ENCODE assay signal across 24 cellular contexts in the genomic region with DNA sequence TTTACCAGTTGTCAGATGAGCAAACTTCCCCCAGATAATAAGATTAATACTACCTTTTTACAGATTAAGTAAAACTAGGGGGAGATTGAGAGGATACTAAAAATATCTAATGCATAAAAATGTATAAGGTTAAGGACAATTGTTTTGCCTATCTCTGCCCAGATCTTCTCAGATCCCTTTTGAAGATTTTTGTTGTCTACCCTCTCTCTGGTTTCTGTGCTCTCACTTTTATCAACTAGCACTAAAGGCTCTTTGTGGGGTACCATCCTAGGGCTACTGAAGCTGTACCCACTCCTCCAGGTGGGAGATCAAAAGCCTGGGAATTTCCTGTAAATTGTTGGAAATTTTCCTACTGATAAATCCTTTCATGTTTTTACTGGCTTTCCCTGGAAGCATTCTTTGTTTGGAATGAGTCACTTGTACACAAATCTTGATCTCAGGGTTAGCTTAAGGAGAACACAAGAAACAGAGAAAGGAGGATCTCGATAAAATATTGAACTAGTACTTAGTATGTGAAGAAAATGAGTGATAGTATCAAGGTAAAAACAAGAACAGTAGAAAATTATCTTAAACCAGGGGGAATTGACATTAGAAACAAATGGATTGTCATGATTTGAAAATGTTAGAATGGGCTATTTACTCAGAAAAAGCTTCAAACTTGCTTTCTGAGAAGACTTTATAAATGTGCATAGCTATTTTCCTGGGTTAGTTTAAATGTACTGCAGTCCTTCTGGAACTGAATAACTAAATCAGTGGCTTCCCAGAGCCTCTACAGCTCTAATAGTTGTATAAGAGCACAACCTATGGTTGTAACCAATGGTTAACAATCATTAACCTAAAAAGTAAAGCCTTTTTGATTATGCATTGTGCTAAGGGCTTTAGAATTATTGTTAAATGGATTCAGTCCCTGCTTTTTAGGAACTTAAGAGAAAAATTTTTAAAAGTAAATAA.
DNase-seq lines count a peak whose midpoint lies in the region; ATAC-seq, FAIRE-seq and TF ChIP-seq lines count a peak whose summit lies in the region.
"Had no signal": no experiment of that assay in that cellular context is flagged by ENCODE, and none has a peak within 500 bp of the region (broad histone marks: within the 10 kb centered on the region; RNA-seq: fewer than 3 reads in every experiment).

No MANE protein-coding gene starts in this region.

- TF ChIP-seq CTCF in astrocyte of the spinal cord (IDR thresholded peaks at IDR 0.05; ENCODE audit: low read depth, low read length) (no peak), kidney (IDR thresholded peaks at IDR 0.05; ENCODE audit: borderline replicate concordance, extremely low read depth, insufficient read depth) (no peak)

- no peak overlapping the region for H3K27ac ChIP-seq in kidney (ENCODE audit: low read depth in 2 of 2, low read length in 2 of 2)
- H3K27ac ChIP-seq: neutrophil, vagina, WERI-Rb-1 had no signal

- peak; percentile 3 for FAIRE-seq in kidney (lab: Jason Lieb, UNC)

- no peaks in the 10 kb centered on the region for H3K9me3 ChIP-seq in kidney (ENCODE audit: control insufficient read depth in 1 of 2, low read length in 2 of 2)
- H3K9me3 ChIP-seq: mucosa of descending colon, neutrophil, vagina had no signal

- H3K4me3 ChIP-seq in astrocyte of the spinal cord (ENCODE audit: low read depth, low read length), result no peak overlapping the region
- H3K4me3 ChIP-seq in kidney (ENCODE audit: low read length in 2 of 2), result no peak overlapping the region
- H3K4me3 ChIP-seq: mucosa of descending colon, vagina had no signal

- DNase-seq in COLO829 (ENCODE audit: low spot score), result peak; percentile 4
- peak; percentile 29 for DNase-seq in LoVo (ENCODE audit: low spot score)
- DNase-seq in astrocyte of the spinal cord (ENCODE audit: low read depth, low spot score), result peak; percentile 22
- DNase-seq in kidney, result no peak
- no peak for DNase-seq in NCI-H748 treated with DMSO at 0.1 percent for 48 hours (lab: John Stamatoyannopoulos, UW)
- DNase-seq in COR-L47 (lab: John Stamatoyannopoulos, UW), result no peak
- DNase-seq in activated naive CD4-positive, alpha-beta T cell treated with Interleukin-2 at 50 U/mL for 16 hours, result no peak
- DNase-seq: activated CD4-positive, alpha-beta T cell treated with anti-CD3 and anti-CD28 coated beads, Interleukin-2, amount 50 U/mL, for 48 hours; activated T-cell treated with anti-CD3 and anti-CD28 coated beads, Interleukin-2, amount 50 U/mL, for 1 hour; caudate nucleus; effector CD8-positive, alpha-beta T cell; left colon; mucosa of descending colon; NCI-H1417; NCI-H2171 treated with DMSO at 0.1 percent for 48 hours; NCI-H82; right cardiac atrium; substantia nigra; T-cell; WERI-Rb-1 had no signal

- H3K36me3 ChIP-seq in kidney (ENCODE audit: control insufficient read depth in 1 of 2, insufficient read depth in 2 of 2, low read length in 2 of 2), result no peaks in the 10 kb centered on the region
- H3K36me3 ChIP-seq: neutrophil, vagina, WERI-Rb-1 had no signal

- intact Hi-C loops in kidney (cut with DNase I), result no loop called here

- in situ Hi-C loops in astrocyte of the spinal cord (cut with HindIII; ENCODE audit: low sequenced_read_pairs), result no loop called here

- H3K9ac ChIP-seq in kidney (ENCODE audit: low read length in 2 of 2), result no peak overlapping the region

- ATAC-seq in GM19463 (IDR thresholded peaks at IDR 0.05; ENCODE audit: unreplicated experiment), result no peak
- ATAC-seq: activated naive CD4-positive, alpha-beta T cell treated with anti-CD3 and anti-CD28 coated beads, Interleukin-2, amount 50 U/mL, for 72 hours; left colon; mucosa of descending colon; right cardiac atrium; T-cell had no signal

- no peaks in the 10 kb centered on the region for H3K4me1 ChIP-seq in kidney (ENCODE audit: control insufficient read depth in 1 of 2, insufficient read depth in 1 of 2, low read depth in 1 of 2, low read length in 2 of 2)
- H3K4me1 ChIP-seq: vagina had no signal

Comparison
In these comparisons a context has a peak if more than half of its experiments do, and no peak if none do; other contexts are left out.
1. DNase-seq: peak in COLO829 (single experiment), LoVo (single experiment) and astrocyte of the spinal cord (single experiment); none in kidney (single experiment), NCI-H748 treated with DMSO at 0.1 percent for 48 hours (single experiment), COR-L47 (single experiment) and activated naive CD4-positive, alpha-beta T cell treated with Interleukin-2 at 50 U/mL for 16 hours (single experiment).